1 cellular context compared by ENCODE assay signal in genomic region chr20:19205999-19206398, GRCh38.
TF ChIP-seq lines count a peak whose summit lies in the region.

No MANE protein-coding gene starts in this region.

TF ChIP-seq in HepG2, 621 proteins besides CTCF, POLR2A, EP300 and RAD21 (continued from another document):
- TF ChIP-seq ZNF576 (CRISPR knock-in tag; IDR thresholded peaks at IDR 0.05) (no peak), PRMT3 (CRISPR knock-in tag; IDR thresholded peaks at IDR 0.05; ENCODE audit: borderline replicate concordance, low read depth) (no peak), ZNF501 (CRISPR knock-in tag; IDR thresholded peaks at IDR 0.05) (no peak), KDM2A (CRISPR knock-in tag; IDR thresholded peaks at IDR 0.05; ENCODE audit: borderline replicate concordance, low read depth) (peak; percentile 84; the same call in 1 of the 2 replicates), PATZ1 (CRISPR knock-in tag; IDR thresholded peaks at IDR 0.05) (no peak), YY1 (IDR thresholded peaks at IDR 0.05; ENCODE audit: insufficient read depth, insufficient replicate concordance, low read depth, low read length) (no peak), THRA (CRISPR knock-in tag; IDR thresholded peaks at IDR 0.05; ENCODE audit: borderline replicate concordance) (0 out of 2 replicates have a peak, but pooled peaks have one; percentile 20), FOXK1 (CRISPR knock-in tag; IDR thresholded peaks at IDR 0.05; ENCODE audit: borderline replicate concordance, low read depth) (0 out of 2 replicates have a peak, but pooled peaks have one; percentile 19), CENPT (CRISPR knock-in tag; IDR thresholded peaks at IDR 0.05; ENCODE audit: low read depth) (no peak), ESRRA (CRISPR knock-in tag; IDR thresholded peaks at IDR 0.05; ENCODE audit: low read depth) (no peak), ELF4 (CRISPR knock-in tag; IDR thresholded peaks at IDR 0.05; ENCODE audit: borderline replicate concordance) (no peak), TCF7 (IDR thresholded peaks at IDR 0.05; ENCODE audit: low read depth) (no peak), ARID2 (CRISPR knock-in tag; IDR thresholded peaks at IDR 0.05; ENCODE audit: borderline replicate concordance) (no peak), HNRNPH1 (optimal IDR thresholded peaks at IDR 0.05; ENCODE audit: low read depth, low read length) (no peak), SRSF4 (IDR thresholded peaks at IDR 0.05; ENCODE audit: low read depth, low read length, poor library complexity, severe bottlenecking) (no peak), TEAD3 (CRISPR knock-in tag; optimal IDR thresholded peaks at IDR 0.05; ENCODE audit: borderline replicate concordance) (peak; percentile 60), TGIF2 (CRISPR knock-in tag; IDR thresholded peaks at IDR 0.05) (no peak), MTERF4 (CRISPR knock-in tag; IDR thresholded peaks at IDR 0.05) (0 out of 2 replicates have a peak, but pooled peaks have one; percentile 30), NKX3-1 (CRISPR knock-in tag; IDR thresholded peaks at IDR 0.05) (no peak), ZNF83 (CRISPR knock-in tag; IDR thresholded peaks at IDR 0.05; ENCODE audit: borderline replicate concordance) (no peak), ZNF331 (CRISPR knock-in tag; IDR thresholded peaks at IDR 0.05) (peak; percentile 36; the same call in 1 of the 2 replicates), ZNF724P (CRISPR knock-in tag; IDR thresholded peaks at IDR 0.05; ENCODE audit: borderline replicate concordance) (0 out of 2 replicates have a peak, but pooled peaks have one; percentile 40), HOXA3 (CRISPR knock-in tag; IDR thresholded peaks at IDR 0.05) (no peak), HNRNPLL (IDR thresholded peaks at IDR 0.05; ENCODE audit: low read depth, low read length, poor library complexity, severe bottlenecking) (no peak), SNAPC5 (CRISPR knock-in tag; IDR thresholded peaks at IDR 0.05; ENCODE audit: borderline replicate concordance) (no peak), ELF3 (CRISPR knock-in tag; IDR thresholded peaks at IDR 0.05) (0 out of 2 replicates have a peak, but pooled peaks have one; percentile 30), BRD4 (CRISPR knock-in tag; IDR thresholded peaks at IDR 0.05) (no peak), ZNF383 (CRISPR knock-in tag; IDR thresholded peaks at IDR 0.05; ENCODE audit: borderline replicate concordance) (no peak), ZNF788 (CRISPR knock-in tag; IDR thresholded peaks at IDR 0.05; ENCODE audit: borderline replicate concordance) (peak; percentile 60; the same call in 1 of the 2 replicates)
